ENCODE assay signal across 8 cellular contexts in the genomic region with DNA sequence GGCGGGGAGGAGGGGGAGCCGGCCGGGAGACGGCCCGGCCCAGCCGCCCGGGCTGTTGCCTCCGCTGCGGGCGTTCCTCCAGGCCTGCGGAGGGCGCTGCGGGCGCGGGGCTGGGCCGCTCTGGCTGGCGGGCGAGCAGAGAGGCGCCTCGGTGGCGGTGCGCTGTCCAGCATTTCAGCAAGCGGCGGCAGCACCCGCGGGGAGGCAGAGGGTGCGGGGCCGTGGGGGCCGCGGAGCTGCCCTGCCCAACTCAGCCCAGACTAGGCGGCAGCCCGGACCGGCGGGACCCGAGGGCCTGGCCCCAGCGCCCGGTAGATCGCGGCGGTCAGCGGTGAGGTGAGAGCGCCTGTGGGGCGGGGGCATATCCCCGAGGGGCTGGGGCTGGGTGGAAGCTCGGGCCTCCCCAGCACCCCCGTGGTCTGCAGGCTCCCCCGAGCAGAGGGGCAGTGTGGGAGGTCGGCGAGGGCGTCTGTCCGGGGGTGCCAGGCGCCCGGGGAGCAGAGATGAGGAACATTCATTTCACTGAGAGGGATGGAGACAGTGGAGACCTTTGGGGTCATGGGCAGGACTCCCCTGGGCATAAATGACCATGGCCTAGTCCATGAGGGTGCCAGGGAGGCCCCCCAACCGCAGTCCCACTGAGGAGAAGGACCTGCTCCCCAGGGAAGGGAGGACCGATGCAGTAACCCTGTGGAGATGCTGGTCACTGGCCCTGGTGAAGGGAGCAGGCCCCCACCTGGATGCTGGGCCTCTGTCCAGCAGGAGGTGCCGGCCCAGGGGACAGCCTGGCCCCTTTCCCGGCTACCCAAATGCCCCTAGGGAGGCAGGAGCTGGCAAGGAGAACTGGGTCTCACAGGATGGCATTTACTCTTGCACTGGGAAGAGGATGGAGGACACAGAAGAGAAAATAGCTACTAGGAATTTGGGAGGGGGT. TPM values are rescaled to one million over a fixed set of nuclear protein-coding genes. Genes with fewer than 3 reads are reported as not detected.
A peak's percentile ranks its signal among the peaks of the same experiment; 100 is the strongest.
DNase-seq lines count a peak whose midpoint lies in the region; ATAC-seq, FAIRE-seq and TF ChIP-seq lines count a peak whose summit lies in the region.

Gene SRRM3, plus strand, starts transcription at position 165 of the 934 bp plus-strand sequence. CDS start 33,171 bp downstream, outside the sequence.

- TF ChIP-seq CTCF in LNCaP clone FGC (IDR thresholded peaks at IDR 0.05; ENCODE audit: control insufficient read depth, extremely low read depth, insufficient read depth) = peak; percentile 98
- peak; percentile 86 for TF ChIP-seq CTCF in RWPE2 (IDR thresholded peaks at IDR 0.05; ENCODE audit: poor library complexity, severe bottlenecking)
- TF ChIP-seq CTCF in fibroblast of villous mesenchyme (IDR thresholded peaks at IDR 0.05; ENCODE audit: insufficient read depth, low read depth, low read length) = peak; percentile 65
- TF ChIP-seq CTCF in neural progenitor cell (IDR thresholded peaks at IDR 0.05) = peak; percentile 71

- H3K4me1 ChIP-seq in RWPE2 (ENCODE audit: insufficient read depth, poor library complexity, severe bottlenecking) = no peaks in the 10 kb centered on the region
- peaks cover 4% of the 10 kb centered on the region for H3K4me1 ChIP-seq in neural progenitor cell

- H3K27ac ChIP-seq in RWPE2 (ENCODE audit: poor library complexity, severe bottlenecking) (no peak within 1 kb of the TSS), neural progenitor cell (no peak within 1 kb of the TSS)

- H3K9ac ChIP-seq in neural progenitor cell = no peak within 1 kb of the TSS

- peaks cover 2% of the 10 kb centered on the region for H3K9me3 Mint-ChIP-seq in neural progenitor cell
- H3K9me3 Mint-ChIP-seq in stimulated activated naive CD8-positive, alpha-beta T cell treated with anti-CD3 and anti-CD28 coated beads, Interleukin-15, amount 100 ng/mL, for 72 hours = no peaks in the 10 kb centered on the region

- peaks cover 29% of the 10 kb centered on the region for H3K27me3 Mint-ChIP-seq in neural progenitor cell (ENCODE audit: insufficient read depth, low read depth)
- peaks cover 16% of the 10 kb centered on the region for H3K27me3 Mint-ChIP-seq in stimulated activated naive CD8-positive, alpha-beta T cell treated with anti-CD3 and anti-CD28 coated beads, Interleukin-15, amount 100 ng/mL, for 72 hours

- H3K36me3 ChIP-seq in RWPE2 (ENCODE audit: low read depth) = no peaks in the 10 kb centered on the region
- no peaks in the 10 kb centered on the region for H3K36me3 ChIP-seq in neural progenitor cell

- H3K36me3 Mint-ChIP-seq in neural progenitor cell = no peaks in the 10 kb centered on the region

- H3K4me3 ChIP-seq in LNCaP clone FGC (ENCODE audit: low read depth, low read length) = no peak within 1 kb of the TSS
- H3K4me3 ChIP-seq in RWPE2 (ENCODE audit: severe bottlenecking) = no peak within 1 kb of the TSS
- H3K4me3 ChIP-seq in fibroblast of villous mesenchyme (ENCODE audit: low read depth, low read length) = no peak within 1 kb of the TSS
- H3K4me3 ChIP-seq in neural progenitor cell = peak within 1 kb of the TSS; percentile 35

- peak within 1 kb of the TSS; percentile 65 for H2AFZ ChIP-seq in neural progenitor cell (replicated peaks)

- peak within 1 kb of the TSS; percentile 72 for H3K4me2 ChIP-seq in neural progenitor cell

- H3K9me3 ChIP-seq in RWPE2 (ENCODE audit: severe bottlenecking) = no peaks in the 10 kb centered on the region
- no peaks in the 10 kb centered on the region for H3K9me3 ChIP-seq in neural progenitor cell (ENCODE audit: low read depth)

- peaks cover 9% of the 10 kb centered on the region for H3F3A ChIP-seq in neural progenitor cell (ENCODE audit: low read depth)

- peaks cover 11% of the 10 kb centered on the region for H4K20me1 ChIP-seq in neural progenitor cell (ENCODE audit: low read depth)

- no peaks in the 10 kb centered on the region for H3K27me3 ChIP-seq in RWPE2 (ENCODE audit: insufficient read depth, poor library complexity, severe bottlenecking)
- H3K27me3 ChIP-seq in neural progenitor cell = peaks cover 11% of the 10 kb centered on the region

- peaks cover 8% of the 10 kb centered on the region for H3K4me1 Mint-ChIP-seq in neural progenitor cell
- H3K4me1 Mint-ChIP-seq in stimulated activated naive CD8-positive, alpha-beta T cell treated with anti-CD3 and anti-CD28 coated beads, Interleukin-15, amount 100 ng/mL, for 72 hours = no peaks in the 10 kb centered on the region

- peak; percentile 85 for DNase-seq in AG08395 (ENCODE audit: low spot score)
- peak; percentile 79 for DNase-seq in GM19239 (ENCODE audit: insufficient read length, low spot score)
- peak; percentile 14 for DNase-seq in LNCaP clone FGC (ENCODE audit: low read depth)
- peak; percentile 78 for DNase-seq in RWPE2 (ENCODE audit: low spot score)
- DNase-seq in activated T-helper 9 cell treated with anti-CD3 and anti-CD28 coated beads, Interleukin-2, amount 50 U/mL, for 16 hours (ENCODE audit: low read depth) = peak; percentile 74
- DNase-seq in fibroblast of villous mesenchyme (ENCODE audit: low read depth) = peak; percentile 78
- DNase-seq in neural progenitor cell (ENCODE audit: low spot score) = peak; percentile 94
- DNase-seq in stimulated activated naive CD8-positive, alpha-beta T cell treated with anti-CD3 and anti-CD28 coated beads, Interleukin-15, amount 100 ng/mL, for 72 hours = peak; percentile 87 to 88

- peak within 1 kb of the TSS; percentile 73 for H3K4me3 Mint-ChIP-seq in neural progenitor cell
- peak within 1 kb of the TSS in 1 of 2 donors; percentile 54 for H3K4me3 Mint-ChIP-seq in stimulated activated naive CD8-positive, alpha-beta T cell treated with anti-CD3 and anti-CD28 coated beads, Interleukin-15, amount 100 ng/mL, for 72 hours

- no peak for FAIRE-seq in GM19239 (lab: Jason Lieb, UNC)

- H3K27ac Mint-ChIP-seq in neural progenitor cell = no peak within 1 kb of the TSS
- no peak within 1 kb of the TSS for H3K27ac Mint-ChIP-seq in stimulated activated naive CD8-positive, alpha-beta T cell treated with anti-CD3 and anti-CD28 coated beads, Interleukin-15, amount 100 ng/mL, for 72 hours

- H3K79me2 ChIP-seq in neural progenitor cell (ENCODE audit: low read depth) = no peaks in the 10 kb centered on the region

- ATAC-seq in RWPE2 (ENCODE audit: low read depth) = peak; percentile 74
- ATAC-seq in stimulated activated naive CD8-positive, alpha-beta T cell treated with anti-CD3 and anti-CD28 coated beads, Interleukin-15, amount 100 ng/mL, for 72 hours = peak; percentile 95

RNA-seq across cellular contexts. Expression of gene SRRM3, which starts in this region (rescaled TPM):
- total RNA-seq in fibroblast of villous mesenchyme (0.43 and 0.64 TPM in 2 replicates), neural progenitor cell (ENCODE audit: low replicate concordance) (2.2 and 4.6 TPM in 2 replicates)

Comparison
In these comparisons a context has a peak if more than half of its experiments do, and no peak if none do; other contexts are left out.
1. Peak in DNase-seq in fibroblast of villous mesenchyme; RNA of the gene not detected or under 1 TPM.
2. DNase-seq: peak in every context shown above with its lines; median percentile 94 in neural progenitor cell; 88 in stimulated activated naive CD8-positive, alpha-beta T cell treated with anti-CD3 and anti-CD28 coated beads, Interleukin-15, amount 100 ng/mL, for 72 hours; 85 in AG08395; 79 in GM19239; 78 in RWPE2; 78 in fibroblast of villous mesenchyme; 74 in activated T-helper 9 cell treated with anti-CD3 and anti-CD28 coated beads, Interleukin-2, amount 50 U/mL, for 16 hours; 14 in LNCaP clone FGC.